In the genomic region with DNA sequence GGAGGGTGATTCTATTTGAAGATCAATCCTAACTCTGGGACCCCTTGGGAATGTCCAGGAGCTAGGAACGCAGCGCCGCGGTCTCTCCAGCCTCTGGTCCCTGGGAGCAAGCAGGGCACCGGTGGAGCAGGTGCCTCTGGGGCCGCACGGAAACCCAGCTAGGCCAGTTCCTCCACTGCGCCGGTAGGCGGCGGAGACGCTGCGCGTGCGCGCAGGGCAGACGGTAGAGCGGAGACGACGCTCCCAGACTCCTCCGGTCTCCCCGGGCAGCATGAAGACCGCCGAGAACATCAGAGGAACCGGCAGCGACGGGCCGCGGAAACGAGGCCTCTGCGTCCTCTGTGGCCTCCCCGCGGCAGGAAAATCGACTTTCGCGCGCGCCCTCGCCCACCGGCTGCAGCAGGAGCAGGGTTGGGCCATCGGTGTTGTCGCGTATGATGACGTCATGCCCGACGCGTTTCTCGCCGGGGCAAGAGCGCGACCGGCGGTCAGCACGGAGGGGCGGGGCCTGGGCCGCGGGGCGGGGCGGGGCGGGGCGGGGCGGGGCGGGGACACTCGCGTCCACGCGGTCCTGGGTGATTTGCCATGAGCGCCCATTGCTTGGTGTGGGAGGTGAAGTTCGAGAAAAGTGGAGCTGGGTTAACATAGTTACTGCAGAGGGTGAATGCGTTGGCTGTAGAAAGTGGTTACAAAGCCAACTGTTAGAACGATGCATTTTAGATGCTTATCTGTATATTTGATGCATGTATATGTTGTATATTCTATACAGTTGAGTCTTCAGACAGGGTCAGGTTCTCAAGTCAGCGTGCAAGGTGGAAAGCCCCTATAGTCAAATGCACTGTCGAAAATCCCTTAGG, we compare ENCODE assay signal across 1 cellular context.
TF ChIP-seq lines count a peak whose summit lies in the region.

A gene with protein sequence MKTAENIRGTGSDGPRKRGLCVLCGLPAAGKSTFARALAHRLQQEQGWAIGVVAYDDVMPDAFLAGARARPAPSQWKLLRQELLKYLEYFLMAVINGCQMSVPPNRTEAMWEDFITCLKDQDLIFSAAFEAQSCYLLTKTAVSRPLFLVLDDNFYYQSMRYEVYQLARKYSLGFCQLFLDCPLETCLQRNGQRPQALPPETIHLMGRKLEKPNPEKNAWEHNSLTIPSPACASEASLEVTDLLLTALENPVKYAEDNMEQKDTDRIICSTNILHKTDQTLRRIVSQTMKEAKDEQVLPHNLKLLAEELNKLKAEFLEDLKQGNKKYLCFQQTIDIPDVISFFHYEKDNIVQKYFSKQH (plus strand): TSS at position 193 of the 857 bp plus-strand sequence. CDS start 79 bp downstream, at position 272.

TF ChIP-seq in HEK293, 187 proteins besides CTCF, POLR2A, EP300 and RAD21 (continued from another document):
- TF ChIP-seq, protein P1, sequence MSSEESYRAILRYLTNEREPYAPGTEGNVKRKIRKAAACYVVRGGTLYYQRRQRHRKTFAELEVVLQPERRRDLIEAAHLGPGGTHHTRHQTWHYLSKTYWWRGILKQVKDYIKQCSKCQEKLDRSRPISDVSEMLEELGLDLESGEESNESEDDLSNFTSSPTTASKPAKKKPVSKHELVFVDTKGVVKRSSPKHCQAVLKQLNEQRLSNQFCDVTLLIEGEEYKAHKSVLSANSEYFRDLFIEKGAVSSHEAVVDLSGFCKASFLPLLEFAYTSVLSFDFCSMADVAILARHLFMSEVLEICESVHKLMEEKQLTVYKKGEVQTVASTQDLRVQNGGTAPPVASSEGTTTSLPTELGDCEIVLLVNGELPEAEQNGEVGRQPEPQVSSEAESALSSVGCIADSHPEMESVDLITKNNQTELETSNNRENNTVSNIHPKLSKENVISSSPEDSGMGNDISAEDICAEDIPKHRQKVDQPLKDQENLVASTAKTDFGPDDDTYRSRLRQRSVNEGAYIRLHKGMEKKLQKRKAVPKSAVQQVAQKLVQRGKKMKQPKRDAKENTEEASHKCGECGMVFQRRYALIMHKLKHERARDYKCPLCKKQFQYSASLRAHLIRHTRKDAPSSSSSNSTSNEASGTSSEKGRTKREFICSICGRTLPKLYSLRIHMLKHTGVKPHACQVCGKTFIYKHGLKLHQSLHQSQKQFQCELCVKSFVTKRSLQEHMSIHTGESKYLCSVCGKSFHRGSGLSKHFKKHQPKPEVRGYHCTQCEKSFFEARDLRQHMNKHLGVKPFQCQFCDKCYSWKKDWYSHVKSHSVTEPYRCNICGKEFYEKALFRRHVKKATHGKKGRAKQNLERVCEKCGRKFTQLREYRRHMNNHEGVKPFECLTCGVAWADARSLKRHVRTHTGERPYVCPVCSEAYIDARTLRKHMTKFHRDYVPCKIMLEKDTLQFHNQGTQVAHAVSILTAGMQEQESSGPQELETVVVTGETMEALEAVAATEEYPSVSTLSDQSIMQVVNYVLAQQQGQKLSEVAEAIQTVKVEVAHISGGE (tag by site-specific recombination; conservative IDR thresholded peaks at IDR 0.05; ENCODE audit: low read depth) = peak; percentile 29; the same call in 1 of the 2 replicates
- TF ChIP-seq ZBTB17 (tag by site-specific recombination; IDR thresholded peaks at IDR 0.05) = peak; percentile 99
- TF ChIP-seq, protein P2, sequence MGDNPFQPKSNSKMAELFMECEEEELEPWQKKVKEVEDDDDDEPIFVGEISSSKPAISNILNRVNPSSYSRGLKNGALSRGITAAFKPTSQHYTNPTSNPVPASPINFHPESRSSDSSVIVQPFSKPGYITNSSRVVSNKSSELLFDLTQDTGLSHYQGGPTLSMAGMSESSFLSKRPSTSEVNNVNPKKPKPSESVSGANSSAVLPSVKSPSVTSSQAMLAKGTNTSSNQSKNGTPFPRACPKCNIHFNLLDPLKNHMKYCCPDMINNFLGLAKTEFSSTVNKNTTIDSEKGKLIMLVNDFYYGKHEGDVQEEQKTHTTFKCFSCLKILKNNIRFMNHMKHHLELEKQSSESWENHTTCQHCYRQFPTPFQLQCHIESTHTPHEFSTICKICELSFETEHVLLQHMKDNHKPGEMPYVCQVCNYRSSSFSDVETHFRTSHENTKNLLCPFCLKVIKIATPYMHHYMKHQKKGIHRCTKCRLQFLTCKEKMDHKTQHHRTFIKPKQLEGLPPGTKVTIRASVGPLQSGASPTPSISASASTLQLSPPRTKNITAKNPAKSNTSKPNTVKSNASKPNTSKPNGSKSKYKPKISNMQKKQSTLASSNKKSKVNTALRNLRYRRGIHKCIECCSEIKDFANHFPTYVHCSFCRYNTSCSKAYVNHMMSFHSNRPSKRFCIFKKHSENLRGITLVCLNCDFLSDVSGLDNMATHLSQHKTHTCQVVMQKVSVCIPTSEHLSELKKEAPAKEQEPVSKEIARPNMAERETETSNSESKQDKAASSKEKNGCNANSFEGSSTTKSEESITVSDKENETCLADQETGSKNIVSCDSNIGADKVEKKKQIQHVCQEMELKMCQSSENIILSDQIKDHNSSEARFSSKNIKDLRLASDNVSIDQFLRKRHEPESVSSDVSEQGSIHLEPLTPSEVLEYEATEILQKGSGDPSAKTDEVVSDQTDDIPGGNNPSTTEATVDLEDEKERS (tag by site-specific recombination; IDR thresholded peaks at IDR 0.05) = no peak
- peak; percentile 78 for TF ChIP-seq ZNF600 (tag by site-specific recombination; IDR thresholded peaks at IDR 0.05)
- TF ChIP-seq BCL11B (tag by site-specific recombination; IDR thresholded peaks at IDR 0.05; ENCODE audit: low read depth) = peak; percentile 86; the same call in 1 of the 2 replicates
- TF ChIP-seq ZNF133 (tag by site-specific recombination; IDR thresholded peaks at IDR 0.05) = no peak
- TF ChIP-seq, protein P3, sequence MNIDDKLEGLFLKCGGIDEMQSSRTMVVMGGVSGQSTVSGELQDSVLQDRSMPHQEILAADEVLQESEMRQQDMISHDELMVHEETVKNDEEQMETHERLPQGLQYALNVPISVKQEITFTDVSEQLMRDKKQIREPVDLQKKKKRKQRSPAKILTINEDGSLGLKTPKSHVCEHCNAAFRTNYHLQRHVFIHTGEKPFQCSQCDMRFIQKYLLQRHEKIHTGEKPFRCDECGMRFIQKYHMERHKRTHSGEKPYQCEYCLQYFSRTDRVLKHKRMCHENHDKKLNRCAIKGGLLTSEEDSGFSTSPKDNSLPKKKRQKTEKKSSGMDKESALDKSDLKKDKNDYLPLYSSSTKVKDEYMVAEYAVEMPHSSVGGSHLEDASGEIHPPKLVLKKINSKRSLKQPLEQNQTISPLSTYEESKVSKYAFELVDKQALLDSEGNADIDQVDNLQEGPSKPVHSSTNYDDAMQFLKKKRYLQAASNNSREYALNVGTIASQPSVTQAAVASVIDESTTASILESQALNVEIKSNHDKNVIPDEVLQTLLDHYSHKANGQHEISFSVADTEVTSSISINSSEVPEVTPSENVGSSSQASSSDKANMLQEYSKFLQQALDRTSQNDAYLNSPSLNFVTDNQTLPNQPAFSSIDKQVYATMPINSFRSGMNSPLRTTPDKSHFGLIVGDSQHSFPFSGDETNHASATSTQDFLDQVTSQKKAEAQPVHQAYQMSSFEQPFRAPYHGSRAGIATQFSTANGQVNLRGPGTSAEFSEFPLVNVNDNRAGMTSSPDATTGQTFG (tag by site-specific recombination; IDR thresholded peaks at IDR 0.05; ENCODE audit: borderline replicate concordance) = no peak
- TF ChIP-seq ZNF266 (tag by site-specific recombination; IDR thresholded peaks at IDR 0.05; ENCODE audit: low read depth) = no peak
- TF ChIP-seq ZBTB7A (tag by site-specific recombination; IDR thresholded peaks at IDR 0.05; ENCODE audit: low read depth) = peak; percentile 76; the same call in 1 of the 2 replicates
- peak; percentile 97 for TF ChIP-seq ZFP37 (tag by site-specific recombination; IDR thresholded peaks at IDR 0.05)
- TF ChIP-seq, protein P4, sequence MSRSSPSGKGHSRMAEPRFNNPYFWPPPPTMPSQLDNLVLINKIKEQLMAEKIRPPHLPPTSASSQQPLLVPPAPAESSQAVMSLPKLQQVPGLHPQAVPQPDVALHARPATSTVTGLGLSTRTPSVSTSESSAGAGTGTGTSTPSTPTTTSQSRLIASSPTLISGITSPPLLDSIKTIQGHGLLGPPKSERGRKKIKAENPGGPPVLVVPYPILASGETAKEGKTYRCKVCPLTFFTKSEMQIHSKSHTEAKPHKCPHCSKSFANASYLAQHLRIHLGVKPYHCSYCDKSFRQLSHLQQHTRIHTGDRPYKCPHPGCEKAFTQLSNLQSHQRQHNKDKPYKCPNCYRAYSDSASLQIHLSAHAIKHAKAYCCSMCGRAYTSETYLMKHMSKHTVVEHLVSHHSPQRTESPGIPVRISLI (tag by site-specific recombination; IDR thresholded peaks at IDR 0.05) = no peak
- TF ChIP-seq ZNF501 (tag by site-specific recombination; IDR thresholded peaks at IDR 0.05) = peak; percentile 98
- no peak for TF ChIP-seq ZNF23 (tag by site-specific recombination; IDR thresholded peaks at IDR 0.05; ENCODE audit: borderline replicate concordance)
- TF ChIP-seq ZNF677 (tag by site-specific recombination; IDR thresholded peaks at IDR 0.05) = 0 out of 2 replicates have a peak, but pooled peaks have one; percentile 28
- peak; percentile 33; the same call in 1 of the 2 replicates for TF ChIP-seq OSR2 (tag by site-specific recombination; IDR thresholded peaks at IDR 0.05)
- TF ChIP-seq, protein P5, sequence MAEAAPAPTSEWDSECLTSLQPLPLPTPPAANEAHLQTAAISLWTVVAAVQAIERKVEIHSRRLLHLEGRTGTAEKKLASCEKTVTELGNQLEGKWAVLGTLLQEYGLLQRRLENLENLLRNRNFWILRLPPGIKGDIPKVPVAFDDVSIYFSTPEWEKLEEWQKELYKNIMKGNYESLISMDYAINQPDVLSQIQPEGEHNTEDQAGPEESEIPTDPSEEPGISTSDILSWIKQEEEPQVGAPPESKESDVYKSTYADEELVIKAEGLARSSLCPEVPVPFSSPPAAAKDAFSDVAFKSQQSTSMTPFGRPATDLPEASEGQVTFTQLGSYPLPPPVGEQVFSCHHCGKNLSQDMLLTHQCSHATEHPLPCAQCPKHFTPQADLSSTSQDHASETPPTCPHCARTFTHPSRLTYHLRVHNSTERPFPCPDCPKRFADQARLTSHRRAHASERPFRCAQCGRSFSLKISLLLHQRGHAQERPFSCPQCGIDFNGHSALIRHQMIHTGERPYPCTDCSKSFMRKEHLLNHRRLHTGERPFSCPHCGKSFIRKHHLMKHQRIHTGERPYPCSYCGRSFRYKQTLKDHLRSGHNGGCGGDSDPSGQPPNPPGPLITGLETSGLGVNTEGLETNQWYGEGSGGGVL (tag by site-specific recombination; IDR thresholded peaks at IDR 0.05) = peak; percentile 22; the same call in 1 of the 2 replicates
- no peak for TF ChIP-seq ZNF223 (tag by site-specific recombination; IDR thresholded peaks at IDR 0.05)
- no peak for TF ChIP-seq GLI4 (tag by site-specific recombination; IDR thresholded peaks at IDR 0.05)
- peak; percentile 50 for TF ChIP-seq SCRT2 (tag by site-specific recombination; IDR thresholded peaks at IDR 0.05)
- 0 out of 2 replicates have a peak, but pooled peaks have one; percentile 33 for TF ChIP-seq ZNF24 (tag by site-specific recombination; IDR thresholded peaks at IDR 0.05)
- 0 out of 2 replicates have a peak, but pooled peaks have one; percentile 32 for TF ChIP-seq GLIS2 (tag by site-specific recombination; IDR thresholded peaks at IDR 0.05)
- TF ChIP-seq ZNF16 (tag by site-specific recombination; IDR thresholded peaks at IDR 0.05; ENCODE audit: low read depth) = no peak
- no peak for TF ChIP-seq ZNF239 (tag by site-specific recombination; IDR thresholded peaks at IDR 0.05)
- no peak for TF ChIP-seq ZNF121 (tag by site-specific recombination; IDR thresholded peaks at IDR 0.05)
- TF ChIP-seq, protein P6, sequence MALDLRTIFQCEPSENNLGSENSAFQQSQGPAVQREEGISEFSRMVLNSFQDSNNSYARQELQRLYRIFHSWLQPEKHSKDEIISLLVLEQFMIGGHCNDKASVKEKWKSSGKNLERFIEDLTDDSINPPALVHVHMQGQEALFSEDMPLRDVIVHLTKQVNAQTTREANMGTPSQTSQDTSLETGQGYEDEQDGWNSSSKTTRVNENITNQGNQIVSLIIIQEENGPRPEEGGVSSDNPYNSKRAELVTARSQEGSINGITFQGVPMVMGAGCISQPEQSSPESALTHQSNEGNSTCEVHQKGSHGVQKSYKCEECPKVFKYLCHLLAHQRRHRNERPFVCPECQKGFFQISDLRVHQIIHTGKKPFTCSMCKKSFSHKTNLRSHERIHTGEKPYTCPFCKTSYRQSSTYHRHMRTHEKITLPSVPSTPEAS (tag by site-specific recombination; IDR thresholded peaks at IDR 0.05) = peak; percentile 59; the same call in 1 of the 2 replicates
- TF ChIP-seq HOXA7 (CRISPR knock-in tag; IDR thresholded peaks at IDR 0.05; ENCODE audit: borderline replicate concordance) = no peak
- no peak for TF ChIP-seq FEZF1 (tag by site-specific recombination; IDR thresholded peaks at IDR 0.05)
- TF ChIP-seq, protein P7, sequence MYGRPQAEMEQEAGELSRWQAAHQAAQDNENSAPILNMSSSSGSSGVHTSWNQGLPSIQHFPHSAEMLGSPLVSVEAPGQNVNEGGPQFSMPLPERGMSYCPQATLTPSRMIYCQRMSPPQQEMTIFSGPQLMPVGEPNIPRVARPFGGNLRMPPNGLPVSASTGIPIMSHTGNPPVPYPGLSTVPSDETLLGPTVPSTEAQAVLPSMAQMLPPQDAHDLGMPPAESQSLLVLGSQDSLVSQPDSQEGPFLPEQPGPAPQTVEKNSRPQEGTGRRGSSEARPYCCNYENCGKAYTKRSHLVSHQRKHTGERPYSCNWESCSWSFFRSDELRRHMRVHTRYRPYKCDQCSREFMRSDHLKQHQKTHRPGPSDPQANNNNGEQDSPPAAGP (tag by site-specific recombination; IDR thresholded peaks at IDR 0.05) = peak; percentile 93
- TF ChIP-seq SP2 (tag by site-specific recombination; IDR thresholded peaks at IDR 0.05) = peak; percentile 62
- TF ChIP-seq ZNF391 (tag by site-specific recombination; IDR thresholded peaks at IDR 0.05; ENCODE audit: borderline replicate concordance, low read depth) = peak; percentile 83; the same call in 1 of the 2 replicates
- no peak for TF ChIP-seq HOXD13 (CRISPR knock-in tag; IDR thresholded peaks at IDR 0.05; ENCODE audit: borderline replicate concordance)
- TF ChIP-seq ZNF658 (tag by site-specific recombination; IDR thresholded peaks at IDR 0.05) = no peak
- TF ChIP-seq ZSCAN30 (tag by site-specific recombination; IDR thresholded peaks at IDR 0.05) = peak; percentile 82
- no peak for TF ChIP-seq ZNF626 (tag by site-specific recombination; IDR thresholded peaks at IDR 0.05)
- TF ChIP-seq, protein P8, sequence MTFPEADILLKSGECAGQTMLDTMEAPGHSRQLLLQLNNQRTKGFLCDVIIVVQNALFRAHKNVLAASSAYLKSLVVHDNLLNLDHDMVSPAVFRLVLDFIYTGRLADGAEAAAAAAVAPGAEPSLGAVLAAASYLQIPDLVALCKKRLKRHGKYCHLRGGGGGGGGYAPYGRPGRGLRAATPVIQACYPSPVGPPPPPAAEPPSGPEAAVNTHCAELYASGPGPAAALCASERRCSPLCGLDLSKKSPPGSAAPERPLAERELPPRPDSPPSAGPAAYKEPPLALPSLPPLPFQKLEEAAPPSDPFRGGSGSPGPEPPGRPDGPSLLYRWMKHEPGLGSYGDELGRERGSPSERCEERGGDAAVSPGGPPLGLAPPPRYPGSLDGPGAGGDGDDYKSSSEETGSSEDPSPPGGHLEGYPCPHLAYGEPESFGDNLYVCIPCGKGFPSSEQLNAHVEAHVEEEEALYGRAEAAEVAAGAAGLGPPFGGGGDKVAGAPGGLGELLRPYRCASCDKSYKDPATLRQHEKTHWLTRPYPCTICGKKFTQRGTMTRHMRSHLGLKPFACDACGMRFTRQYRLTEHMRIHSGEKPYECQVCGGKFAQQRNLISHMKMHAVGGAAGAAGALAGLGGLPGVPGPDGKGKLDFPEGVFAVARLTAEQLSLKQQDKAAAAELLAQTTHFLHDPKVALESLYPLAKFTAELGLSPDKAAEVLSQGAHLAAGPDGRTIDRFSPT (tag by site-specific recombination; IDR thresholded peaks at IDR 0.05) = peak; percentile 46; the same call in 1 of the 2 replicates
